In genomic region chr5:55294935-55295334, GRCh38 we compare ENCODE assay signal across 23 cellular contexts. TPM values are rescaled to one million over a fixed set of nuclear protein-coding genes. Genes with fewer than 3 reads are reported as not detected.
DNase-seq lines count a peak whose midpoint lies in the region; ATAC-seq and TF ChIP-seq lines count a peak whose summit lies in the region.
"Had no signal": no experiment of that assay in that cellular context is flagged by ENCODE, and none has a peak within 500 bp of the region (broad histone marks: within the 10 kb centered on the region; RNA-seq: fewer than 3 reads in every experiment).

No MANE protein-coding gene starts in this region.

- no peak overlapping the region for H3K27ac ChIP-seq in GM23338 (ENCODE audit: low read depth)
- H3K27ac ChIP-seq in HEK293 (ENCODE audit: extremely low read depth, low read depth, low read length) = no peak overlapping the region
- H3K27ac ChIP-seq: BLaER1 had no signal

- H3K27ac Mint-ChIP-seq in GM23338 (no peak overlapping the region), chondrocyte (ENCODE audit: unreplicated experiment) (no peak overlapping the region)

- no peaks in the 10 kb centered on the region for H3K27me3 ChIP-seq in GM23338 (ENCODE audit: insufficient read depth)
- H3K27me3 ChIP-seq: BE2C, BLaER1 had no signal

- no peak overlapping the region for H3K4me3 ChIP-seq in GM23338
- no peak overlapping the region for H3K4me3 ChIP-seq in HEK293 (ENCODE audit: low read depth, low read length)
- no peak overlapping the region for H3K4me3 ChIP-seq in fibroblast of mammary gland (ENCODE audit: control insufficient read depth, low read depth, low read length)
- H3K4me3 ChIP-seq: BLaER1, GM12878 had no signal

- H3K4me3 Mint-ChIP-seq in GM23338 (no peak overlapping the region), chondrocyte (ENCODE audit: unreplicated experiment) (no peak overlapping the region)
- H3K4me3 Mint-ChIP-seq: CD14-positive monocyte; CD4-positive, alpha-beta memory T cell; CD4-positive, CD25-positive, alpha-beta regulatory T cell; CD8-positive, alpha-beta memory T cell had no signal

- CTCF ChIA-PET in HEK293 (lab: Yijun Ruan, JAX) = interaction anchor here (1.1 kb wide), 1 partner anchor 69 kb away, joined by 3 read pairs; no protein-coding TSS in a partner anchor

- ATAC-seq in GM23338 (no peak), GM21619 (IDR thresholded peaks at IDR 0.05; ENCODE audit: unreplicated experiment) (no peak)
- ATAC-seq: GM12878 had no signal

- H3K4me1 ChIP-seq in GM23338 (ENCODE audit: insufficient read depth) (no peaks in the 10 kb centered on the region), HEK293 (ENCODE audit: control insufficient read depth, insufficient read depth, low read length) (no peaks in the 10 kb centered on the region)
- H3K4me1 ChIP-seq: BE2C, BLaER1 had no signal

- H3K27me3 Mint-ChIP-seq in GM23338 (ENCODE audit: insufficient read depth, low read depth, poor library complexity) = no peaks in the 10 kb centered on the region
- H3K27me3 Mint-ChIP-seq in chondrocyte (ENCODE audit: low read depth) = no peaks in the 10 kb centered on the region
- H3K27me3 Mint-ChIP-seq: CD4-positive, alpha-beta memory T cell; CD4-positive, CD25-positive, alpha-beta regulatory T cell; CD8-positive, alpha-beta memory T cell had no signal

- no peaks in the 10 kb centered on the region for H3K9me2 ChIP-seq in GM23338 (ENCODE audit: insufficient read depth)

- no peaks in the 10 kb centered on the region; the same call in 1 of the 2 replicates for H4K20me1 ChIP-seq in GM23338 (replicated peaks; ENCODE audit: insufficient read depth)
- H4K20me1 ChIP-seq: BLaER1 had no signal

- H3K36me3 Mint-ChIP-seq in GM23338 (ENCODE audit: low read depth) = peaks cover 39% of the 10 kb centered on the region
- peaks cover 32% of the 10 kb centered on the region for H3K36me3 Mint-ChIP-seq in chondrocyte (ENCODE audit: low read depth)

- TF ChIP-seq CTCF in GM23338 (conservative IDR thresholded peaks at IDR 0.05; ENCODE audit: low read depth in 2 of 2) (no peak), HEK293 (tag by site-specific recombination; IDR thresholded peaks at IDR 0.05) (no peak), fibroblast of mammary gland (conservative IDR thresholded peaks at IDR 0.05; ENCODE audit: control insufficient read depth, insufficient read depth, low read depth, low read length) (no peak), chondrocyte (IDR thresholded peaks at IDR 0.05) (no peak)

- H3K4me1 Mint-ChIP-seq in GM23338 (no peaks in the 10 kb centered on the region), chondrocyte (ENCODE audit: low read depth) (peaks cover 12% of the 10 kb centered on the region)
- H3K4me1 Mint-ChIP-seq: CD14-positive monocyte had no signal

- H3K9me3 ChIP-seq in HEK293 (ENCODE audit: control insufficient read depth, insufficient read depth, low read depth, low read length) = no peaks in the 10 kb centered on the region
- H3K9me3 ChIP-seq: BE2C had no signal

- no peaks in the 10 kb centered on the region for H3F3A ChIP-seq in GM23338 (replicated peaks; ENCODE audit: low read depth)

- no peak overlapping the region for H3K4me2 ChIP-seq in GM23338
- H3K4me2 ChIP-seq: BLaER1 had no signal

- H3K79me2 ChIP-seq in GM23338 (replicated peaks; ENCODE audit: insufficient read depth) = peaks cover under 1% of the 10 kb centered on the region; the same call in 1 of the 2 replicates

- H3K36me3 ChIP-seq in GM23338 (ENCODE audit: insufficient read depth) (peaks cover 25% of the 10 kb centered on the region; the same call in 1 of the 2 replicates), HEK293 (ENCODE audit: control insufficient read depth in 2 of 2, insufficient read depth in 1 of 2, low read length in 2 of 2) (peaks cover 65 to 79% of the 10 kb centered on the region in 2 experiments)

- no peak overlapping the region for H2AFZ ChIP-seq in GM23338

- POLR2A ChIA-PET in HEK293 (lab: Yijun Ruan, JAX) = no interaction called here

- H3K9me3 Mint-ChIP-seq in GM23338 = no peaks in the 10 kb centered on the region; the same call in 2 of the 3 replicates
- no peaks in the 10 kb centered on the region for H3K9me3 Mint-ChIP-seq in chondrocyte (ENCODE audit: low read depth)
- H3K9me3 Mint-ChIP-seq: CD14-positive monocyte; CD4-positive, alpha-beta memory T cell; CD4-positive, CD25-positive, alpha-beta regulatory T cell; CD8-positive, alpha-beta memory T cell had no signal

- DNase-seq in GM23338 (ENCODE audit: low spot score) (no peak), fibroblast of mammary gland (ENCODE audit: low read depth) (peak; percentile 5), chondrocyte (ENCODE audit: low spot score) (no peak)
- DNase-seq: 8988T; ACHN; BE2C; C1 segment of cervical spinal cord; CD4-positive, alpha-beta memory T cell; CD4-positive, CD25-positive, alpha-beta regulatory T cell; CD8-positive, alpha-beta memory T cell; COR-L47; DMS 273 treated with DMSO at 0.1 percent for 48 hours; DMS153; DMS53; DMS79; DND-41; EL; GDM1 had no signal

TF ChIP-seq in GM23338, 12 proteins besides CTCF, POLR2A, EP300 and RAD21:
- TF ChIP-seq ZNF114 (CRISPR knock-in tag; IDR thresholded peaks at IDR 0.05) (no peak), ZNF331 (CRISPR knock-in tag; IDR thresholded peaks at IDR 0.05; ENCODE audit: low read depth) (peak; percentile 65), EZH2phosphoT487 (IDR thresholded peaks at IDR 0.05; ENCODE audit: unreplicated experiment) (no peak), POLR2AphosphoS5 (IDR thresholded peaks at IDR 0.05; ENCODE audit: low read depth) (no peak), STAT1 (IDR thresholded peaks at IDR 0.05; ENCODE audit: unreplicated experiment) (no peak)

TF ChIP-seq in HEK293, 187 proteins besides CTCF, POLR2A, EP300 and RAD21 (continues in another document):
- no peak for TF ChIP-seq ZNF146 (tag by site-specific recombination; IDR thresholded peaks at IDR 0.05)
- no peak for TF ChIP-seq ZBTB11 (tag by site-specific recombination; conservative IDR thresholded peaks at IDR 0.05; ENCODE audit: low read depth)
- TF ChIP-seq ZNF133 (tag by site-specific recombination; IDR thresholded peaks at IDR 0.05) = no peak
- TF ChIP-seq SETDB1 (IDR thresholded peaks at IDR 0.05; ENCODE audit: insufficient read length, low read length) = peak; percentile 30
- no peak for TF ChIP-seq ZNF37A (tag by site-specific recombination; IDR thresholded peaks at IDR 0.05)
- TF ChIP-seq PATZ1 (tag by site-specific recombination; IDR thresholded peaks at IDR 0.05) = no peak

RNA-seq across cellular contexts. Expression of gene DHX29, which starts 12.6 kb away (rescaled TPM):
- 26.6 and 34.6 TPM in 2 replicates for total RNA-seq in GM23338 (2014; rRNA removed; shearing (Covaris generic))
- 118 and 137 TPM in 2 replicates for polyA plus RNA-seq in GM23338 (2016; fragmentation: Nextera tagmentation; extraction: Ambion mirVana)
- 22.2 to 32.2 TPM (median 23.0 TPM) in 3 replicates for total RNA-seq in chondrocyte

RNA-seq across cellular contexts. Expression of gene MTREX, which starts 12.9 kb away (rescaled TPM):
- 94.9 and 97.0 TPM in 2 replicates for total RNA-seq in GM23338 (2014; rRNA removed; shearing (Covaris generic))
- 46.3 and 47.5 TPM in 2 replicates for polyA plus RNA-seq in GM23338 (2016; fragmentation: Nextera tagmentation; extraction: Ambion mirVana)
- 44.1 to 63.3 TPM (median 45.3 TPM) in 3 replicates for total RNA-seq in chondrocyte
